Comparison of ENCODE assay signal across 22 cellular contexts in the genomic region with DNA sequence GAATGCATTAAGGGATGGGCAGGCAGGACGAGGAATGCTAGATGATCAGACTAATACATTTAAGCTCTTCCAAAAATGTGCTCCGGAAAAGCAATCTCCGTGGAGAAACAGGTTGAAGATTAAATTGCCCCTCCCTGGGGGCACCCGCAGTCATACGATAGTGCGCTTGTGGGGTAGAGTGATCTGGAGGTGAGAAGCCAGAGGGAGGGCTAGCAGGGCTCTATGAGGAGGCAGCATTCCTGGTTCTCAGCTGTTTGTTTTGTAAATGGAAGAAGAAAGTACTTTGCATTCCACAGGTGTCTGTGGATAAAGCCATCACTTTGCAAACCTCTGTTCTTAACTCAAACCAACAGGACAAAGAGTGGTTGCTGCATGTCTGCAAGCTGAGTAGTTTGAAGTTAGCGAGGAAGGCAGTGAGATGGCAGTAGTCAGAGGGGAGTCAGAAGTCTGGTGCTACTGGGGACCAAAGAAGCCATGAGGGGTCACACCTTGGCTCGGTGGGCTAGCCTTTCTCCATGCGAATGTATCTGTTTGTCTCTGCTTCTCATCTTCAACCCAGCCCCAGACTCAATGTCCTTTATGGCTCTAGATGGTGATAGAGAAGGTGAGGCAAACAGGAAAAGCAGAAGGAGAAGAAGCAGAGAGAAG.
"Had no signal": no experiment of that assay in that cellular context is flagged by ENCODE, and none has a peak within 500 bp of the region (broad histone marks: within the 10 kb centered on the region; RNA-seq: fewer than 3 reads in every experiment).

No MANE protein-coding gene starts in this region.

- H3K27ac ChIP-seq: epithelial cell of prostate, lower lobe of right lung, prostate gland had no signal

- H3K9me3 Mint-ChIP-seq: activated B cell treated with CpG ODN at 0.5 μM for 24 hours; brain; central memory CD8-positive, alpha-beta T cell; mesothelial cell of epicardium had no signal

- H3K4me3 ChIP-seq: lower lobe of right lung, prostate gland had no signal

- FAIRE-seq: small intestine had no signal

- H3K27me3 Mint-ChIP-seq: type B pancreatic cell had no signal

- ATAC-seq: activated CD8-positive, alpha-beta T cell treated with anti-CD3 and anti-CD28 coated beads, Interleukin-2, amount 10 ng/mL, durations not matched to agents 7 days and 5 days; left cardiac atrium; right cardiac atrium; stimulated activated naive CD8-positive, alpha-beta T cell treated with anti-CD3 and anti-CD28 coated beads, Interleukin-15, Interleukin-2, amounts not matched to agents 100 U/mL and 50 U/mL, for 24 hours; T-helper 17 cell had no signal

- H3K4me1 Mint-ChIP-seq: activated B cell treated with CpG ODN at 0.5 μM for 24 hours; central memory CD8-positive, alpha-beta T cell had no signal

- H3K4me1 ChIP-seq: lower lobe of right lung, prostate gland had no signal

- DNase-seq: activated B cell treated with CpG ODN at 0.5 μM for 24 hours; activated CD4-positive, alpha-beta T cell treated with anti-CD3 and anti-CD28 coated beads for 48 hours; activated CD8-positive, alpha-beta T cell treated with anti-CD3 and anti-CD28 coated beads, Interleukin-2, amount 10 ng/mL, durations not matched to agents 7 days and 5 days; activated gamma-delta T cell treated with Interleukin-2 at 50 U/mL for 16 hours; amniotic stem cell; cortex of kidney; effector memory CD4-positive, alpha-beta T cell; left cardiac atrium; lower lobe of right lung; right cardiac atrium; small intestine; stimulated activated CD4-positive, alpha-beta T cell treated with anti-CD3 and anti-CD28 coated beads, Interleukin-4, amount 100 ng/mL, for 4 hours; stimulated activated CD8-positive, alpha-beta memory T cell treated with anti-CD3 and anti-CD28 coated beads, Interleukin-4, amount 100 ng/mL, for 48 hours; stimulated activated naive CD8-positive, alpha-beta T cell treated with anti-CD3 and anti-CD28 coated beads, Interleukin-15, Interleukin-2, amounts not matched to agents 100 U/mL and 50 U/mL, for 24 hours; T-helper 17 cell had no signal

- H3K4me3 Mint-ChIP-seq: activated B cell treated with CpG ODN at 0.5 μM for 24 hours; activated CD8-positive, alpha-beta T cell treated with anti-CD3 and anti-CD28 coated beads, Interleukin-2, amount 10 ng/mL, durations not matched to agents 7 days and 5 days; activated naive CD8-positive, alpha-beta T cell; brain; central memory CD8-positive, alpha-beta T cell; mesothelial cell of epicardium; T-helper 17 cell; type B pancreatic cell had no signal

- H3K36me3 ChIP-seq: lower lobe of right lung, prostate gland had no signal

- H3K36me3 Mint-ChIP-seq: activated naive CD8-positive, alpha-beta T cell; brain; mesothelial cell of epicardium; type B pancreatic cell had no signal

- H3K9me3 ChIP-seq: lower lobe of right lung, prostate gland had no signal

- H3K27ac Mint-ChIP-seq: activated B cell treated with CpG ODN at 0.5 μM for 24 hours; activated CD8-positive, alpha-beta T cell treated with anti-CD3 and anti-CD28 coated beads, Interleukin-2, amount 10 ng/mL, durations not matched to agents 7 days and 5 days; activated naive CD8-positive, alpha-beta T cell; brain; mesothelial cell of epicardium; T-helper 17 cell; type B pancreatic cell had no signal
